In the genomic region with DNA sequence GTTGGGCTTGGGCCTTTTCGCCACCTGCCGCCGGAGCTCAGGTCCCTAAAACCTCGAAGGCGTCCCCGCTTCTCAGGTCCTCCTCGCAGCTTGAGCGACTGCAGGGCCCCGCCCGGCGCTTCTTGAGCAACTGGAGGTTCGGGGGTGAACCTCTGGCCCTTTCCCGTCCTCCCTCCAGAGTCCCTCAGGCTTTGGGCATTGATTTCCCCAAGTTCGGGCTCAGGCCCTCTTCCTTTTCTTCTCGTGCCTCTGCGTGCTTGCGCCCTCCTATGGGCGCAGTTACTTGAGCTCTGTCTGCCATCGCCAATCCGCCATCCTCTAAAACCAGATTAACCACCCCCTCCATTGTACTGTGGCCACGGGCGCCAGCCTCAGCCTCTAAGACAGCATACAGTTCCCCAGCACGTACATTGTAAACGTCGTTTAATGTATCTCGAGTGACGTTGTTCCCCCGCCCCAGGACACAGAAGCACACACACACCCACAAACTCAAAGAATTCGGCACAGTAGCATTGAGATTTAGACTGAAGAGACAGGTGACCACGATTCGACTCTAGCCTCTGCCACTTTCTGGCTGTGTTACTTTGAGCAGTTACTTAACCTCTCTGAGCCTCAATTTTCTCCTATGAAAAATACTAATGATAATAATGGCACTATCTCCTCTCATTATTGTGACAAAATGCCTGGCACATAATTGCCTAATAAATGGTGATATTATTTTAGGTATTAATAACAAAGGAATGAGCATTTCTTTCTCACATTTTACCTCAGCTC, we compare ENCODE assay signal across 8 cellular contexts. TPM values are rescaled to one million over a fixed set of nuclear protein-coding genes. Genes with fewer than 3 reads are reported as not detected.
DNase-seq lines count a peak whose midpoint lies in the region; ATAC-seq and TF ChIP-seq lines count a peak whose summit lies in the region.

No MANE protein-coding gene starts in this region.

- TF ChIP-seq POLR2A in erythroblast (IDR thresholded peaks at IDR 0.05; ENCODE audit: low read length) = peak; percentile 36
- TF ChIP-seq POLR2A in transverse colon (IDR thresholded peaks at IDR 0.05) = no peak

- H3K9me3 ChIP-seq in mucosa of stomach (ENCODE audit: control insufficient read depth, low read length) (no peaks in the 10 kb centered on the region), transverse colon (no peaks in the 10 kb centered on the region)

- peak overlapping the region; percentile 38 for H3K4me3 ChIP-seq in mucosa of stomach (ENCODE audit: low read length)
- H3K4me3 ChIP-seq in transverse colon = peak overlapping the region; percentile 39 to 60 (median 40)

- no peaks in the 10 kb centered on the region for H3K36me3 Mint-ChIP-seq in CD14-positive monocyte

- H3K4me3 Mint-ChIP-seq in CD14-positive monocyte = peak overlapping the region; percentile 69 to 77

- no peaks in the 10 kb centered on the region for H3K9me3 Mint-ChIP-seq in CD14-positive monocyte

- H3K4me1 ChIP-seq in mucosa of stomach (ENCODE audit: control insufficient read depth, insufficient read depth, low read length) (peaks cover 58% of the 10 kb centered on the region), transverse colon (peaks cover 45 to 60% (median 54%) of the 10 kb centered on the region in 4 donors)

- peaks cover 0 to 6% (median 0%) of the 10 kb centered on the region in 3 donors for H3K27me3 Mint-ChIP-seq in CD14-positive monocyte (ENCODE audit: low read depth in 3 of 3)

- TF ChIP-seq EP300 in transverse colon (IDR thresholded peaks at IDR 0.05; ENCODE audit: low read depth) = no peak

- peak; percentile 66 for DNase-seq in CD14-positive monocyte (ENCODE audit: low spot score)
- peak; percentile 69 for DNase-seq in NCI-H774 (lab: John Stamatoyannopoulos, UW)
- DNase-seq in activated T-cell treated with anti-CD3 and anti-CD28 coated beads for 4 hours = peak; percentile 40
- DNase-seq in erythroblast (lab: John Stamatoyannopoulos, UW) = peak; percentile 80 to 86
- DNase-seq in transverse colon = no peak

- H3K27ac Mint-ChIP-seq in CD14-positive monocyte = peak overlapping the region; percentile 94 to 98 (median 95)

- whole genome bisulfite sequencing in transverse colon (ENCODE audit: low coverage in 1 of 2), 2 donors = 4 to 16% methylated on average over 4 to 31 of the region's 31 CpGs

- no peaks in the 10 kb centered on the region for H3K36me3 ChIP-seq in mucosa of stomach (ENCODE audit: control insufficient read depth, insufficient read depth, low read length)
- H3K36me3 ChIP-seq in transverse colon = no peaks in the 10 kb centered on the region

- intact Hi-C loops in CD14-positive monocyte (cut with micrococcal nuclease) (loop anchor here in 1 of 2 donors (5.0 kb wide), 1 partner anchor 41 kb away; no protein-coding TSS in a partner anchor), transverse colon (cut with DNase I; ENCODE audit: low total_unique reads) (no loop called here)

- in situ Hi-C loops in transverse colon (cut with MboI; ENCODE audit: low pct_ligation_motif_present in 1 of 4, low pct_unique_long_range_greater_than_20kb in 1 of 4, low sequenced_read_pairs in 3 of 4) = no loop called here

- peak overlapping the region; percentile 95 to 99 (median 96) for H3K27ac ChIP-seq in transverse colon

- peak overlapping the region; percentile 91 for H3K9ac ChIP-seq in mucosa of stomach (ENCODE audit: low read length)

- H3K4me1 Mint-ChIP-seq in CD14-positive monocyte = peaks cover 54% of the 10 kb centered on the region

- ATAC-seq in GM18909 (IDR thresholded peaks at IDR 0.05; ENCODE audit: poor library complexity, unreplicated experiment) (peak; percentile 31), HG03135 (IDR thresholded peaks at IDR 0.05; ENCODE audit: unreplicated experiment) (peak; percentile 20)

- peak; percentile 47 for TF ChIP-seq CTCF in CD14-positive monocyte (IDR thresholded peaks at IDR 0.05)
- peak in 4 of 5 experiments; percentile 12 to 53 (median 44) for TF ChIP-seq CTCF in transverse colon (IDR thresholded peaks at IDR 0.05)

- H3K27me3 ChIP-seq in mucosa of stomach (ENCODE audit: control insufficient read depth, insufficient read depth, low read length) (no peaks in the 10 kb centered on the region), transverse colon (no peaks in the 10 kb centered on the region)

RNA-seq across cellular contexts. Expression of gene BTG2, which starts 22.6 kb away (rescaled TPM):
- 100 to 1,000 TPM; 293 to 483 TPM for polyA plus RNA-seq in CD14-positive monocyte
- total RNA-seq in transverse colon = 100 to 1,000 TPM in 3 of 4 donors, 10 to 100 TPM in 1; 98.9 to 144 (median 142) TPM

RNA-seq across cellular contexts. Expression of gene FMOD, which starts 23.1 kb away (rescaled TPM):
- not detected for polyA plus RNA-seq in CD14-positive monocyte
- 10 to 100 TPM; 13.5 to 44.0 (median 17.8) TPM for total RNA-seq in transverse colon
